ENCODE assay signal across 8 cellular contexts in the genomic region with DNA sequence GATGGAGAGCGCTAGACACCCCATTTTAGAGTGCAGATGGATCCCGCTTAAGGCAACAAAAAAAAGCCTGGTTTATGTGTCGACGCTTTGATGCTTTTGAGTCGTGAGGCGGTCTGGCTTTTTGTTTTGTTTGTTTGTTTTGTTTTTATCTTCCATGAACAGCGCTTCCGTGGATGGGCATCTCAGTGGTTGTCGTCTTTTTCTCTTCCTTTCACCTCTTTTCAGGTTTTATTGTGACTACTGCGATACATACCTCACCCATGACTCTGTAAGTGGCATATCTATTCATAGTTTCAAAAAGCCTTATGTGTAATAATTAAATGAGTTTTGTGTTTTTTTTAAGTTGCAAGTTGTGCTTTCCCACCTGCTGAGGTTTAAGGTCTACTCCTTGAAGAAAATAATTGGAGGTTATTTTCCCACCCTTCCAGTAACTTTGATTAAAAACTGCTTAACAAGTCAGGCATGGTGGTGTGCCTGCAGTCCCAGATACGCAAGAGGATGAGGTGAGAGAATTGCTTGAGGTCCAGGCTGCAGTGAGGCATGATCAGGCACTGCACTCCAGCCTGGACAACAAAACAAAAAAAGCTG. TPM values are rescaled to one million over a fixed set of nuclear protein-coding genes. Genes with fewer than 3 reads are reported as not detected.
DNase-seq lines count a peak whose midpoint lies in the region; ATAC-seq and TF ChIP-seq lines count a peak whose summit lies in the region.

No MANE protein-coding gene starts in this region.

- H3K9me3 ChIP-seq in cardiac muscle cell (ENCODE audit: low read depth) (no peaks in the 10 kb centered on the region), lung (ENCODE audit: control insufficient read depth in 2 of 2, insufficient read depth in 1 of 2, low read length in 1 of 2) (no peaks in the 10 kb centered on the region), uterus (no peaks in the 10 kb centered on the region)

- TF ChIP-seq CTCF in cardiac muscle cell (IDR thresholded peaks at IDR 0.05; ENCODE audit: low read depth, low read length): no peak
- TF ChIP-seq CTCF in choroid plexus epithelial cell (conservative IDR thresholded peaks at IDR 0.05; ENCODE audit: low read depth, low read length): no peak
- no peak for TF ChIP-seq CTCF in lung (IDR thresholded peaks at IDR 0.05; ENCODE audit: control extremely low read depth, extremely low read depth)
- no peak for TF ChIP-seq CTCF in uterus (IDR thresholded peaks at IDR 0.05)
- TF ChIP-seq CTCF in natural killer cell (IDR thresholded peaks at IDR 0.05): no peak

- 8 to 9% methylated on average over 11 of the region's 11 CpGs for WGBS in lung, 2 donors

- intact Hi-C loops in left ventricle myocardium superior (cut with micrococcal nuclease) (loop anchor here (10.0 kb wide), 1 partner anchor 123 kb away; no protein-coding TSS in a partner anchor), uterus (cut with DNase I; ENCODE audit: low total_unique reads) (no loop called here), natural killer cell (cut with micrococcal nuclease) (loop anchor here (1.0 to 5.0 kb wide), 4 partner anchors 35 to 131 kb away; partner anchors contain the start of genes BLTP3A and TAF11)

- ATAC-seq in left ventricle myocardium superior (no peak), lung (ENCODE audit: insufficient read depth, low FRiP score) (no peak), HG02588 (IDR thresholded peaks at IDR 0.05; ENCODE audit: unreplicated experiment) (no peak), natural killer cell (no peak)

- H3K4me1 ChIP-seq in cardiac muscle cell (ENCODE audit: low read depth) (peaks cover 3% of the 10 kb centered on the region), lung (ENCODE audit: control insufficient read depth in 2 of 2, insufficient read depth in 2 of 2, low read length in 2 of 2) (peaks cover 0 to 25% of the 10 kb centered on the region in 2 donors), uterus (no peaks in the 10 kb centered on the region)

- H3K4me3 ChIP-seq in cardiac muscle cell (peak overlapping the region; percentile 84), choroid plexus epithelial cell (ENCODE audit: low read depth, low read length) (peak overlapping the region; percentile 96), lung (peak overlapping the region; percentile 88), uterus (peak overlapping the region; percentile 82 to 95)

- no peaks in the 10 kb centered on the region for H3K9me3 Mint-ChIP-seq in natural killer cell

- peaks cover 0 to 4% of the 10 kb centered on the region in 2 donors for H3K4me1 Mint-ChIP-seq in natural killer cell

- H3K27ac Mint-ChIP-seq in natural killer cell: no peak overlapping the region

- TF ChIP-seq POLR2A in uterus (IDR thresholded peaks at IDR 0.05): no peak

- DNase-seq in cardiac muscle cell (ENCODE audit: low read depth in 1 of 2, low spot score in 1 of 2) (no peak), left ventricle myocardium superior (no peak), choroid plexus epithelial cell (ENCODE audit: low read depth) (no peak), lung (ENCODE audit: low spot score) (no peak), uterus (no peak), cerebellar cortex (ENCODE audit: low spot score) (no peak), natural killer cell (no peak)

- H3K27me3 Mint-ChIP-seq in natural killer cell (ENCODE audit: low read depth in 2 of 2): no peaks in the 10 kb centered on the region

- no peaks in the 10 kb centered on the region for H3K27me3 ChIP-seq in cardiac muscle cell
- no peaks in the 10 kb centered on the region for H3K27me3 ChIP-seq in lung (ENCODE audit: control insufficient read depth, insufficient read depth)
- H3K27me3 ChIP-seq in uterus: no peaks in the 10 kb centered on the region

- H3K4me3 Mint-ChIP-seq in natural killer cell: no peak overlapping the region

- H3K27ac ChIP-seq in cardiac muscle cell (no peak overlapping the region), lung (ENCODE audit: low read depth in 1 of 2, low read length in 1 of 2) (peak overlapping the region; percentile 86 to 93), uterus (peak overlapping the region; percentile 95 to 98)

- peaks cover 6% of the 10 kb centered on the region for H3K36me3 ChIP-seq in cardiac muscle cell
- peaks cover 5 to 6% of the 10 kb centered on the region in 2 donors for H3K36me3 ChIP-seq in lung (ENCODE audit: control insufficient read depth in 2 of 2, insufficient read depth in 2 of 2, low read length in 2 of 2)
- H3K36me3 ChIP-seq in uterus: no peaks in the 10 kb centered on the region

- peaks cover 7% of the 10 kb centered on the region for H3K36me3 Mint-ChIP-seq in natural killer cell

RNA-seq across cellular contexts. Expression of gene SNRPC, which starts 0.5 kb away (rescaled TPM):
- total RNA-seq in cardiac muscle cell (120 and 169 TPM in 2 replicates), left ventricle myocardium superior (173 TPM), lung (10 to 100 TPM; 31.6 to 71.1 TPM), uterus (10 to 100 TPM; 26.0 to 95.3 (median 55.6) TPM), natural killer cell (10 to 100 TPM; 53.5 to 55.6 (median 55.5) TPM)
- polyA plus RNA-seq in cardiac muscle cell (319 and 368 TPM in 2 replicates), lung (100 to 1,000 TPM; 129 to 130 TPM)

RNA-seq across cellular contexts. Expression of gene BLTP3A, which starts 34.1 kb away (rescaled TPM):
- 14.4 and 20.6 TPM in 2 replicates for total RNA-seq in cardiac muscle cell
- polyA plus RNA-seq in cardiac muscle cell: 6.4 and 12.7 TPM in 2 replicates
- 19.6 TPM for total RNA-seq in left ventricle myocardium superior
- 10 to 100 TPM; 13.3 to 14.7 TPM for total RNA-seq in lung
- polyA plus RNA-seq in lung: 1 to 10 TPM; 3.1 to 5.9 TPM
- total RNA-seq in uterus: 10 to 100 TPM in 1 of 4 donors, 1 to 10 TPM in 3; 2.1 to 16.2 (median 6.6) TPM
- total RNA-seq in natural killer cell: 10 to 100 TPM; 16.6 to 17.5 (median 17.1) TPM
